In the genomic region with DNA sequence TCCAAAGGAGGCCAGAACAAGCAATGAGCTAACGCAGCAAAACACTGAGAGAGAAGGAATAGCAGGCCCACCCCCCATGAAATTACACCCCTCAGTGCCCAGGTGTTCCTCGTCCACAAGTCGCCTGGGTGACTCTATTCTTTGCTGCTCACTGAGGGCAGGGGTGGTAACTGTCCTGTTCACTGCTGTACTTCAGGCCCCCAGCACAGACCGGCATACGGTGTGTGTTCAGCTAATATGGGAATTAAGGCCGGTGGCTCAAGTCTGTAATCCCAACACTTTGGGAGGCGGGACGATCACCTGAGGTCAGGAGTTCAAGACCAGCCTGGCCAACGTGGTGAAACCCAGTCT, we compare ENCODE assay signal across 23 cellular contexts. TPM values are rescaled to one million over a fixed set of nuclear protein-coding genes. Genes with fewer than 3 reads are reported as not detected.
DNase-seq lines count a peak whose midpoint lies in the region; ATAC-seq, FAIRE-seq and TF ChIP-seq lines count a peak whose summit lies in the region.
"Had no signal": no experiment of that assay in that cellular context is flagged by ENCODE, and none has a peak within 500 bp of the region (broad histone marks: within the 10 kb centered on the region; RNA-seq: fewer than 3 reads in every experiment).

No MANE protein-coding gene starts in this region.

- no peak for TF ChIP-seq CTCF in HepG2 (CRISPR knock-in tag; IDR thresholded peaks at IDR 0.05)
- no peak for TF ChIP-seq CTCF in right lobe of liver (IDR thresholded peaks at IDR 0.05)
- no peak for TF ChIP-seq CTCF in pancreas (IDR thresholded peaks at IDR 0.05)
- no peak for TF ChIP-seq CTCF in uterus (IDR thresholded peaks at IDR 0.05)
- no peak for TF ChIP-seq CTCF in tibial nerve (IDR thresholded peaks at IDR 0.05)

- no peak for TF ChIP-seq RAD21 in HepG2 (CRISPR knock-in tag; IDR thresholded peaks at IDR 0.05)

- no peak overlapping the region for H3K9ac ChIP-seq in HepG2 (ENCODE audit: insufficient read depth, low read depth, low read length)
- H3K9ac ChIP-seq: GM23248 had no signal

- H3K27me3 Mint-ChIP-seq in activated T-cell treated with anti-CD3 and anti-CD28 coated beads, Interleukin-2, amount 50 U/mL, for 24 hours, result no peaks in the 10 kb centered on the region
- H3K27me3 Mint-ChIP-seq: CD8-positive, alpha-beta memory T cell had no signal

- intact Hi-C loops in HepG2 (cut with micrococcal nuclease; ENCODE audit: unreplicated experiment), result no loop called here
- intact Hi-C loops in right lobe of liver (cut with DNase I), result no loop called here
- intact Hi-C loops in pancreas (cut with DNase I), result no loop called here
- intact Hi-C loops in uterus (cut with DNase I; ENCODE audit: low total_unique reads), result no loop called here

- no peak overlapping the region for H3K4me2 ChIP-seq in HepG2 (ENCODE audit: low read depth, low read length)

- H3K27ac ChIP-seq in HepG2 (ENCODE audit: extremely low read length, insufficient read depth, low read length) (no peak overlapping the region), right lobe of liver (no peak overlapping the region), pancreas (peak overlapping the region; percentile 84 to 93 (median 90)), uterus (peak overlapping the region; percentile 92 to 96), tibial nerve (peak overlapping the region in 1 of 4 donors; percentile 96)
- H3K27ac ChIP-seq: GM23248, Peyer's patch had no signal

- H3K4me3 Mint-ChIP-seq in activated T-cell treated with anti-CD3 and anti-CD28 coated beads, Interleukin-2, amount 50 U/mL, for 24 hours, result no peak overlapping the region

- H3K27ac Mint-ChIP-seq in activated T-cell treated with anti-CD3 and anti-CD28 coated beads, Interleukin-2, amount 50 U/mL, for 24 hours, result peak overlapping the region; percentile 47

- TF ChIP-seq POLR2A in HepG2 (IDR thresholded peaks at IDR 0.05; ENCODE audit: insufficient read depth in 1 of 2, low read depth in 2 of 2, low read length in 2 of 2) (no peak), right lobe of liver (IDR thresholded peaks at IDR 0.05) (no peak), uterus (IDR thresholded peaks at IDR 0.05) (no peak), tibial nerve (IDR thresholded peaks at IDR 0.05) (no peak)

- CTCF ChIA-PET in HepG2 (lab: Yijun Ruan, JAX; ENCODE audit: low intra/inter-chr PET ratio, low total read pairs), result no interaction called here

- H3K9me3 ChIP-seq in HepG2 (ENCODE audit: low read length), result no peaks in the 10 kb centered on the region
- no peaks in the 10 kb centered on the region for H3K9me3 ChIP-seq in right lobe of liver
- H3K9me3 ChIP-seq in pancreas, result no peaks in the 10 kb centered on the region
- no peaks in the 10 kb centered on the region for H3K9me3 ChIP-seq in uterus
- no peaks in the 10 kb centered on the region for H3K9me3 ChIP-seq in tibial nerve
- H3K9me3 ChIP-seq: HAP-1, Peyer's patch had no signal

- no peaks in the 10 kb centered on the region for H3K9me3 Mint-ChIP-seq in activated T-cell treated with anti-CD3 and anti-CD28 coated beads, Interleukin-2, amount 50 U/mL, for 24 hours
- H3K9me3 Mint-ChIP-seq: CD8-positive, alpha-beta memory T cell had no signal

- H3K4me3 ChIP-seq in HepG2 (replicated peaks in 1 of 3; ENCODE audit: insufficient read depth in 1 of 3, low read depth in 2 of 3, low read length in 3 of 3), result no peak overlapping the region
- no peak overlapping the region for H3K4me3 ChIP-seq in right lobe of liver
- peak overlapping the region in 1 of 4 donors; percentile 25 for H3K4me3 ChIP-seq in pancreas
- no peak overlapping the region for H3K4me3 ChIP-seq in uterus
- H3K4me3 ChIP-seq in tibial nerve, result no peak overlapping the region
- H3K4me3 ChIP-seq: GM23248, HAP-1, Peyer's patch had no signal

- H3K36me3 Mint-ChIP-seq in activated T-cell treated with anti-CD3 and anti-CD28 coated beads, Interleukin-2, amount 50 U/mL, for 24 hours (ENCODE audit: low read depth), result peaks cover 11% of the 10 kb centered on the region

- WGBS in HepG2 (ENCODE audit: low lambda C conversion rate), result 88% methylated on average over 9 of the region's 9 CpGs
- 0% methylated on average over 1 of the region's 9 CpGs for WGBS in right lobe of liver (ENCODE audit: insufficient coverage, low coverage, low lambda C conversion rate, missing lambda C conversion rate)
- 45% methylated on average over 9 of the region's 9 CpGs for WGBS in pancreas, 2 donors
- 88% methylated on average over 9 of the region's 9 CpGs for WGBS in tibial nerve, 2 donors

- peak; percentile 3; the same call in 1 of the 3 replicates for ATAC-seq in HepG2
- no peak for ATAC-seq in right lobe of liver
- no peak for ATAC-seq in pancreas

- no peak overlapping the region for H2AFZ ChIP-seq in HepG2 (ENCODE audit: low read length)
- H2AFZ ChIP-seq: GM23248 had no signal

- H4K20me1 ChIP-seq in HepG2 (ENCODE audit: insufficient read depth, low read length), result no peaks in the 10 kb centered on the region

- H3K79me2 ChIP-seq in HepG2 (ENCODE audit: insufficient read depth, low read length), result no peaks in the 10 kb centered on the region

- peaks cover 18% of the 10 kb centered on the region for H3K4me1 ChIP-seq in HepG2 (ENCODE audit: insufficient read depth, low read length)
- no peaks in the 10 kb centered on the region for H3K4me1 ChIP-seq in right lobe of liver
- peaks cover 38 to 43% (median 40%) of the 10 kb centered on the region in 3 donors for H3K4me1 ChIP-seq in pancreas
- H3K4me1 ChIP-seq in uterus, result peaks cover 9 to 10% of the 10 kb centered on the region in 2 donors
- H3K4me1 ChIP-seq in tibial nerve, result peaks cover 0 to 34% (median 16%) of the 10 kb centered on the region in 4 donors
- H3K4me1 ChIP-seq: HAP-1, Peyer's patch had no signal

- FAIRE-seq in HepG2 (lab: Jason Lieb, UNC) (no peak), pancreas (lab: Jason Lieb, UNC) (no peak)
- FAIRE-seq: G401.6, GM12892 had no signal

- H3K4me1 Mint-ChIP-seq in activated T-cell treated with anti-CD3 and anti-CD28 coated beads, Interleukin-2, amount 50 U/mL, for 24 hours (ENCODE audit: low read depth), result no peaks in the 10 kb centered on the region
- H3K4me1 Mint-ChIP-seq: CD8-positive, alpha-beta memory T cell had no signal

- in situ Hi-C loops in HepG2 (cut with HindIII; ENCODE audit: extremely low pct_ligation_motif_present, low pct_unique_long_range_greater_than_20kb), result no loop called here

- no TSS peak for BruUV-seq in HepG2 (replicated peaks; lab: Mats Ljungman, UMichigan)

- TF ChIP-seq EP300 in HepG2 (IDR thresholded peaks at IDR 0.05; ENCODE audit: low read depth in 2 of 2, low read length in 2 of 2), result no peak
- no peak for TF ChIP-seq EP300 in HepG2 (CRISPR knock-in tag; IDR thresholded peaks at IDR 0.05; ENCODE audit: borderline replicate concordance)
- TF ChIP-seq EP300 in tibial nerve (IDR thresholded peaks at IDR 0.05), result no peak

- H3K36me3 ChIP-seq in HepG2 (replicated peaks in 1 of 2; ENCODE audit: control insufficient read depth in 1 of 2, insufficient read depth in 2 of 2, low read length in 2 of 2), result peaks cover 0 to 3% of the 10 kb centered on the region in 2 experiments; a peak in 2 of 5 replicates
- H3K36me3 ChIP-seq in right lobe of liver, result no peaks in the 10 kb centered on the region
- H3K36me3 ChIP-seq in pancreas, result peaks cover 0 to under 1% (median 0%) of the 10 kb centered on the region in 3 donors
- H3K36me3 ChIP-seq in uterus, result no peaks in the 10 kb centered on the region
- H3K36me3 ChIP-seq in tibial nerve, result peaks cover 0 to 54% (median 0%) of the 10 kb centered on the region in 3 donors
- H3K36me3 ChIP-seq: HAP-1 had no signal

- H3K27me3 ChIP-seq in HepG2 (ENCODE audit: control insufficient read depth in 1 of 2, insufficient read depth in 2 of 2, low read length in 2 of 2), result no peaks in the 10 kb centered on the region
- no peaks in the 10 kb centered on the region for H3K27me3 ChIP-seq in right lobe of liver
- H3K27me3 ChIP-seq in pancreas, result no peaks in the 10 kb centered on the region
- no peaks in the 10 kb centered on the region for H3K27me3 ChIP-seq in uterus
- no peaks in the 10 kb centered on the region for H3K27me3 ChIP-seq in tibial nerve
- H3K27me3 ChIP-seq: Peyer's patch had no signal

- POLR2A ChIA-PET in HepG2 (lab: Yijun Ruan, JAX), result interaction anchor here (1.5 kb wide), 1 partner anchor 319 kb away, joined by 7 read pairs; a partner anchor contains a TSS

- DNase-seq in activated T-cell treated with anti-CD3 and anti-CD28 coated beads, Interleukin-2, amount 50 U/mL, for 24 hours, result no peak
- DNase-seq in activated T-cell treated with anti-CD3 and anti-CD28 coated beads, Interleukin-2, amount 50 U/mL, for 1 hour, result no peak
- DNase-seq in HepG2 (ENCODE audit: low spot score), result no peak
- no peak for DNase-seq in right lobe of liver
- DNase-seq in pancreas, result no peak
- DNase-seq in uterus, result no peak
- no peak for DNase-seq in tibial nerve (ENCODE audit: low spot score in 2 of 2)
- no peak for DNase-seq in HT-29 (ENCODE audit: low spot score)
- DNase-seq: 8988T; Calu3; CD8-positive, alpha-beta memory T cell; Karpas-422; NCI-H1694; NCI-H2081; NCI-H2171; NCI-H524 treated with DMSO at 0.1 percent for 48 hours; NCI-H82; Peyer's patch had no signal

RNA-seq across cellular contexts. Expression of a gene that starts 31.9 kb away (rescaled TPM):
- total RNA-seq in HepG2 (2016; rRNA removed; fragmentation: Illumina TruSeq; extraction: Trizol), result 4.8 and 7.2 TPM in 2 replicates
- total RNA-seq in HepG2 (2016; cell fraction: cytosol; rRNA removed; fragmentation: Illumina TruSeq; extraction: Trizol; ENCODE audit: low read depth), result 8.8 and 10.5 TPM in 2 replicates
- 5.6 and 5.7 TPM in 2 replicates for total RNA-seq in HepG2 (2016; cell fraction: insoluble cytoplasmic fraction; rRNA removed; fragmentation: Illumina TruSeq; extraction: Trizol)
- 9.1 and 14.0 TPM in 2 replicates for total RNA-seq in HepG2 (2016; cell fraction: membrane; rRNA removed; fragmentation: Illumina TruSeq; extraction: Trizol)
- 6.7 TPM in 2 replicates for total RNA-seq in HepG2 (2016; cell fraction: nucleus; rRNA removed; fragmentation: Illumina TruSeq; extraction: Trizol)
- 8.4 and 12.7 TPM in 2 replicates for polyA plus RNA-seq in HepG2 (2011; rRNA removed)
- 7.3 and 8.0 TPM in 2 replicates for polyA plus RNA-seq in HepG2 (2011; cell fraction: cytosol; rRNA removed)
- 19.6 and 21.8 TPM in 2 replicates for polyA plus RNA-seq in HepG2 (2011; cell fraction: nucleus; rRNA removed)
- polyA plus RNA-seq in HepG2 (2012), result 10.8 and 12.0 TPM in 2 replicates
- 15.2 and 25.5 TPM in 2 replicates for polyA plus RNA-seq in HepG2 (2016; cell fraction: cytosol; fragmentation: Illumina TruSeq; extraction: Trizol; ENCODE audit: low read depth)
- polyA plus RNA-seq in HepG2 (2016; cell fraction: insoluble cytoplasmic fraction; fragmentation: Illumina TruSeq; extraction: Trizol; ENCODE audit: low read depth), result 8.8 and 9.3 TPM in 2 replicates
- 15.3 and 19.6 TPM in 2 replicates for polyA plus RNA-seq in HepG2 (2016; cell fraction: membrane; fragmentation: Illumina TruSeq; extraction: Trizol; ENCODE audit: low read depth)
- 14.9 and 17.8 TPM in 2 replicates for polyA plus RNA-seq in HepG2 (2016; cell fraction: nucleus; fragmentation: Illumina TruSeq; extraction: Trizol; ENCODE audit: insufficient read depth, low read depth)
- polyA minus RNA-seq in HepG2 (2011; rRNA and poly(A)+ RNA removed; ENCODE audit: low replicate concordance), result 0.89 and 5.4 TPM in 2 replicates
- 2.5 and 5.0 TPM in 2 replicates for polyA minus RNA-seq in HepG2 (2011; cell fraction: cytosol; rRNA and poly(A)+ RNA removed)
- 12.2 and 18.3 TPM in 2 replicates for polyA minus RNA-seq in HepG2 (2011; cell fraction: nucleus; rRNA and poly(A)+ RNA removed)
- total RNA-seq in right lobe of liver, result 10 to 100 TPM; 10.2 to 17.6 (median 12.4) TPM
- 10 to 100 TPM; 13.8 to 34.6 (median 22.9) TPM for total RNA-seq in pancreas
- 10 to 100 TPM; 31.3 to 39.4 TPM for polyA plus RNA-seq in pancreas
- 10 to 100 TPM in 1 of 4 donors, 1 to 10 TPM in 3; 5.4 to 18.8 (median 8.5) TPM for total RNA-seq in uterus
- 10 to 100 TPM; 12.3 to 19.5 (median 16.7) TPM for total RNA-seq in tibial nerve
- 8.0 and 9.8 TPM in 2 replicates for total RNA-seq in HT-29 (2014; rRNA removed; shearing (Covaris generic))
- total RNA-seq: Daoy had no signal

Comparison
In these comparisons a context has a peak if more than half of its experiments do, and no peak if none do; other contexts are left out.
1. H3K27ac ChIP-seq: peak in pancreas (4 of 4) and uterus (2 of 2); none in HepG2 (single experiment) and right lobe of liver (0 of 3).